1 cellular context compared by ENCODE assay signal in the genomic region with DNA sequence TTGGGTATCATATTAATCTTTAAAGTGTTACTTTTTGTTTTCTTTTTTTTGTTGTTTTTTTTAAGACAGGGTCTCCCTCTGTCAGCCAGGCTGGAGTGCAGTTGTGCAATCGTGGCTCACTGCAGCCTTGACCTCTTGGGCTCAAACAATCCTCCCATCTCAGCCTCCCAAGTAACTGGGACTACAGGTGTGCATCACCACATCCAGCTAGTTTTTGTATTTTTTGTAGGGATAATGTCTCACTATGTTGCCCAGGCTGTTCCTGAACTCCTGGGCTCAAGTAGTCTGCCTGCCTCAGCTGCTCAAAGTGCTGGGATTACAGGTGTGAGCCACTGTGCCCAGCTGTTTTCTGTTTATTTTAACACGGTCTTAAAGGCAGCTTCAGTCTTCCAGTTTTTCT.
TF ChIP-seq lines count a peak whose summit lies in the region.

No MANE protein-coding gene starts in this region.

TF ChIP-seq in HEK293, 187 proteins besides CTCF, POLR2A, EP300 and RAD21:
- TF ChIP-seq SCRT1 (tag by site-specific recombination; IDR thresholded peaks at IDR 0.05; ENCODE audit: borderline replicate concordance), result peak; percentile 60; the same call in 1 of the 2 replicates
- TF ChIP-seq ZNF701 (tag by site-specific recombination; IDR thresholded peaks at IDR 0.05), result no peak
- TF ChIP-seq MZF1 (tag by site-specific recombination; IDR thresholded peaks at IDR 0.05; ENCODE audit: borderline replicate concordance), result no peak
- TF ChIP-seq GFI1B (tag by site-specific recombination; IDR thresholded peaks at IDR 0.05), result no peak
- no peak for TF ChIP-seq ZNF157 (tag by site-specific recombination; IDR thresholded peaks at IDR 0.05)
- no peak for TF ChIP-seq ZNF692 (tag by site-specific recombination; IDR thresholded peaks at IDR 0.05)
- no peak for TF ChIP-seq ZNF768 (tag by site-specific recombination; IDR thresholded peaks at IDR 0.05)
- TF ChIP-seq ZNF280C (tag by site-specific recombination; IDR thresholded peaks at IDR 0.05), result no peak
- TF ChIP-seq SCRT2 (tag by site-specific recombination; IDR thresholded peaks at IDR 0.05), result 0 out of 2 replicates have a peak, but pooled peaks have one; percentile 36
- no peak for TF ChIP-seq ZNF174 (tag by site-specific recombination; IDR thresholded peaks at IDR 0.05)
- no peak for TF ChIP-seq HOXD13 (CRISPR knock-in tag; IDR thresholded peaks at IDR 0.05; ENCODE audit: borderline replicate concordance)
- TF ChIP-seq ZNF544 (tag by site-specific recombination; IDR thresholded peaks at IDR 0.05), result no peak
- no peak for TF ChIP-seq ZNF335 (tag by site-specific recombination; conservative IDR thresholded peaks at IDR 0.05)
- no peak for TF ChIP-seq ZNF654 (tag by site-specific recombination; IDR thresholded peaks at IDR 0.05; ENCODE audit: low read depth)
- no peak for TF ChIP-seq ZNF350 (tag by site-specific recombination; IDR thresholded peaks at IDR 0.05)
- TF ChIP-seq ZNF280D (tag by site-specific recombination; IDR thresholded peaks at IDR 0.05), result no peak
